ENCODE assay signal across 30 cellular contexts in genomic region chr2:83079007-83079406, GRCh38.
"Had no signal": no experiment of that assay in that cellular context is flagged by ENCODE, and none has a peak within 500 bp of the region (broad histone marks: within the 10 kb centered on the region; RNA-seq: fewer than 3 reads in every experiment).

No MANE protein-coding gene starts in this region.

- H3K36me3 ChIP-seq: ascending aorta, gastroesophageal sphincter, neutrophil, thyroid gland, upper lobe of left lung, vagina had no signal

- H3K27me3 ChIP-seq: ascending aorta, gastroesophageal sphincter, hepatocyte, neutrophil, thyroid gland, upper lobe of left lung, vagina had no signal

- H3K9me3 Mint-ChIP-seq: activated CD4-positive, alpha-beta memory T cell treated with anti-CD3 and anti-CD28 coated beads for 36 hours; activated CD4-positive, alpha-beta T cell treated with anti-CD3 and anti-CD28 coated beads, Interleukin-2, amount 10 ng/mL, durations not matched to agents 24 days and 14 days; activated T-cell treated with anti-CD3 and anti-CD28 coated beads, Interleukin-2, amount 50 U/mL, for 24 hours; nephron progenitor cell had no signal

- H3K36me3 Mint-ChIP-seq: activated CD4-positive, alpha-beta memory T cell treated with anti-CD3 and anti-CD28 coated beads for 36 hours; activated naive CD4-positive, alpha-beta T cell treated with anti-CD3 and anti-CD28 coated beads, Interleukin-2, amount 10 ng/mL, durations not matched to agents 7 days and 5 days; activated naive CD8-positive, alpha-beta T cell treated with anti-CD3 and anti-CD28 coated beads, Interleukin-2, amount 10 ng/mL, durations not matched to agents 7 days and 5 days; mesothelial cell of epicardium; naive B cell; stimulated activated memory B cell treated with anti-CD40 and anti-IgM and Interleukin-4, amounts not matched to agents 10 μg/mL and 1 μg/mL and 100 μg/mL, for 72 hours had no signal

- DNase-seq: activated CD4-positive, alpha-beta memory T cell treated with anti-CD3 and anti-CD28 coated beads for 36 hours; activated CD4-positive, alpha-beta T cell treated with anti-CD3 and anti-CD28 coated beads, Interleukin-2, amount 10 ng/mL, durations not matched to agents 24 days and 14 days; activated CD4-positive, CD25-positive, alpha-beta regulatory T cell treated with anti-CD3 and anti-CD28 coated beads, Interleukin-2, amount 50 U/mL, for 72 hours; activated CD8-positive, alpha-beta memory T cell treated with anti-CD3 and anti-CD28 coated beads, Interleukin-2, amount 50 U/mL, for 4 hours; activated gamma-delta T cell; activated naive CD4-positive, alpha-beta T cell treated with anti-CD3 and anti-CD28 coated beads, Interleukin-2, amount 10 ng/mL, durations not matched to agents 7 days and 5 days; activated naive CD8-positive, alpha-beta T cell treated with anti-CD3 and anti-CD28 coated beads, Interleukin-2, amount 10 ng/mL, durations not matched to agents 7 days and 5 days; activated T-cell treated with anti-CD3 and anti-CD28 coated beads, Interleukin-2, amount 50 U/mL, for 24 hours; caudate nucleus; islet precursor cell; left ventricle myocardium superior; naive B cell; nephron progenitor cell; stimulated activated CD4-positive, alpha-beta T cell treated with anti-CD3 and anti-CD28 coated beads, Interleukin-4, amount 100 ng/mL, for 4 hours; stimulated activated CD8-positive, alpha-beta memory T cell treated with anti-CD3 and anti-CD28 coated beads, Interleukin-4, amount 100 ng/mL, for 48 hours; stimulated activated naive CD8-positive, alpha-beta T cell treated with anti-CD3 and anti-CD28 coated beads, Interleukin-15, amount 100 ng/mL, for 72 hours; substantia nigra; T1000; thyroid gland; upper lobe of left lung had no signal

- H3K79me2 ChIP-seq: hepatocyte had no signal

- H3K4me3 Mint-ChIP-seq: activated CD4-positive, alpha-beta memory T cell treated with anti-CD3 and anti-CD28 coated beads for 36 hours; activated CD4-positive, alpha-beta T cell treated with anti-CD3 and anti-CD28 coated beads, Interleukin-2, amount 10 ng/mL, durations not matched to agents 24 days and 14 days; activated naive CD4-positive, alpha-beta T cell treated with anti-CD3 and anti-CD28 coated beads, Interleukin-2, amount 10 ng/mL, durations not matched to agents 7 days and 5 days; activated naive CD8-positive, alpha-beta T cell treated with anti-CD3 and anti-CD28 coated beads, Interleukin-2, amount 10 ng/mL, durations not matched to agents 7 days and 5 days; activated T-cell treated with anti-CD3 and anti-CD28 coated beads, Interleukin-2, amount 50 U/mL, for 24 hours; mesothelial cell of epicardium; naive B cell; nephron progenitor cell; stimulated activated memory B cell treated with anti-CD40 and anti-IgM and Interleukin-4, amounts not matched to agents 10 μg/mL and 1 μg/mL and 100 μg/mL, for 72 hours; stimulated activated naive CD8-positive, alpha-beta T cell treated with anti-CD3 and anti-CD28 coated beads, Interleukin-15, amount 100 ng/mL, for 72 hours had no signal

- H3K9me3 ChIP-seq: ascending aorta, gastroesophageal sphincter, neutrophil, thyroid gland, upper lobe of left lung, vagina had no signal

- H3K4me2 ChIP-seq: hepatocyte had no signal

- H3K27me3 Mint-ChIP-seq: activated CD4-positive, alpha-beta memory T cell treated with anti-CD3 and anti-CD28 coated beads for 36 hours; activated CD4-positive, alpha-beta T cell treated with anti-CD3 and anti-CD28 coated beads, Interleukin-2, amount 10 ng/mL, durations not matched to agents 24 days and 14 days; activated naive CD4-positive, alpha-beta T cell treated with anti-CD3 and anti-CD28 coated beads, Interleukin-2, amount 10 ng/mL, durations not matched to agents 7 days and 5 days; activated naive CD8-positive, alpha-beta T cell treated with anti-CD3 and anti-CD28 coated beads, Interleukin-2, amount 10 ng/mL, durations not matched to agents 7 days and 5 days; activated T-cell treated with anti-CD3 and anti-CD28 coated beads, Interleukin-2, amount 50 U/mL, for 24 hours; naive B cell; stimulated activated memory B cell treated with anti-CD40 and anti-IgM and Interleukin-4, amounts not matched to agents 10 μg/mL and 1 μg/mL and 100 μg/mL, for 72 hours; stimulated activated naive CD8-positive, alpha-beta T cell treated with anti-CD3 and anti-CD28 coated beads, Interleukin-15, amount 100 ng/mL, for 72 hours had no signal

- H3K27ac ChIP-seq: ascending aorta, gastroesophageal sphincter, hepatocyte, neutrophil, skin epidermis, thyroid gland, upper lobe of left lung, vagina had no signal

- H3K27ac Mint-ChIP-seq: activated CD4-positive, alpha-beta memory T cell treated with anti-CD3 and anti-CD28 coated beads for 36 hours; activated CD4-positive, alpha-beta T cell treated with anti-CD3 and anti-CD28 coated beads, Interleukin-2, amount 10 ng/mL, durations not matched to agents 24 days and 14 days; activated naive CD4-positive, alpha-beta T cell treated with anti-CD3 and anti-CD28 coated beads, Interleukin-2, amount 10 ng/mL, durations not matched to agents 7 days and 5 days; activated naive CD8-positive, alpha-beta T cell treated with anti-CD3 and anti-CD28 coated beads, Interleukin-2, amount 10 ng/mL, durations not matched to agents 7 days and 5 days; activated T-cell treated with anti-CD3 and anti-CD28 coated beads, Interleukin-2, amount 50 U/mL, for 24 hours; mesothelial cell of epicardium; naive B cell; nephron progenitor cell; stimulated activated memory B cell treated with anti-CD40 and anti-IgM and Interleukin-4, amounts not matched to agents 10 μg/mL and 1 μg/mL and 100 μg/mL, for 72 hours; stimulated activated naive CD8-positive, alpha-beta T cell treated with anti-CD3 and anti-CD28 coated beads, Interleukin-15, amount 100 ng/mL, for 72 hours had no signal

- FAIRE-seq: endothelial cell of umbilical vein had no signal

- H2AFZ ChIP-seq: hepatocyte had no signal

- H3K4me1 Mint-ChIP-seq: activated CD4-positive, alpha-beta T cell treated with anti-CD3 and anti-CD28 coated beads, Interleukin-2, amount 10 ng/mL, durations not matched to agents 24 days and 14 days; activated naive CD4-positive, alpha-beta T cell treated with anti-CD3 and anti-CD28 coated beads, Interleukin-2, amount 10 ng/mL, durations not matched to agents 7 days and 5 days; activated naive CD8-positive, alpha-beta T cell treated with anti-CD3 and anti-CD28 coated beads, Interleukin-2, amount 10 ng/mL, durations not matched to agents 7 days and 5 days; naive B cell; nephron progenitor cell; stimulated activated memory B cell treated with anti-CD40 and anti-IgM and Interleukin-4, amounts not matched to agents 10 μg/mL and 1 μg/mL and 100 μg/mL, for 72 hours; stimulated activated naive CD8-positive, alpha-beta T cell treated with anti-CD3 and anti-CD28 coated beads, Interleukin-15, amount 100 ng/mL, for 72 hours had no signal

- ATAC-seq: gastroesophageal sphincter; left ventricle myocardium superior; sciatic nerve; stimulated activated memory B cell treated with anti-CD40 and anti-IgM and Interleukin-4, amounts not matched to agents 10 μg/mL and 1 μg/mL and 100 μg/mL, for 72 hours; stimulated activated naive CD8-positive, alpha-beta T cell treated with anti-CD3 and anti-CD28 coated beads, Interleukin-15, amount 100 ng/mL, for 72 hours had no signal

- H3K4me3 ChIP-seq: ascending aorta, gastroesophageal sphincter, hepatocyte, skin epidermis, thyroid gland, upper lobe of left lung, vagina had no signal

- H3K4me1 ChIP-seq: ascending aorta, thyroid gland, vagina had no signal
